8 cellular contexts compared by ENCODE assay signal in genomic region chr2:176491172-176491904, GRCh38.
A peak's percentile ranks its signal among the peaks of the same experiment; 100 is the strongest.
DNase-seq lines count a peak whose midpoint lies in the region; ATAC-seq and TF ChIP-seq lines count a peak whose summit lies in the region.

No MANE protein-coding gene starts in this region.

- intact Hi-C loops in testis (cut with DNase I; ENCODE audit: low total_unique reads) = no loop called here

- peak overlapping the region; percentile 45 for H3K27ac Mint-ChIP-seq in activated T-cell treated with anti-CD3 and anti-CD28 coated beads, Interleukin-2, amount 50 U/mL, for 24 hours
- peak overlapping the region in 2 of 6 donors; percentile 22 to 69 for H3K27ac Mint-ChIP-seq in immature natural killer cell

- no peak for TF ChIP-seq CTCF in testis (IDR thresholded peaks at IDR 0.05)

- WGBS in testis, 2 donors = 26 to 48% methylated on average over 9 of the region's 9 CpGs

- no peak for TF ChIP-seq POLR2A in testis (IDR thresholded peaks at IDR 0.05)

- H3K9me3 Mint-ChIP-seq in activated T-cell treated with anti-CD3 and anti-CD28 coated beads, Interleukin-2, amount 50 U/mL, for 24 hours = no peaks in the 10 kb centered on the region
- H3K9me3 Mint-ChIP-seq in immature natural killer cell = no peaks in the 10 kb centered on the region

- DNase-seq in COLO829 (ENCODE audit: low spot score) = peak; percentile 50
- DNase-seq in activated T-cell treated with anti-CD3 and anti-CD28 coated beads, Interleukin-2, amount 50 U/mL, for 24 hours = no peak
- peak; percentile 31 to 46 (median 37) for DNase-seq in immature natural killer cell
- DNase-seq in testis = peak; percentile 63
- no peak for DNase-seq in NCI-H345 (lab: John Stamatoyannopoulos, UW)
- DNase-seq in activated naive CD4-positive, alpha-beta T cell treated with anti-CD3 and anti-CD28 coated beads, Interleukin-2, amount 50 U/mL, for 16 hours = no peak

- H3K36me3 Mint-ChIP-seq in activated T-cell treated with anti-CD3 and anti-CD28 coated beads, Interleukin-2, amount 50 U/mL, for 24 hours (ENCODE audit: low read depth) = no peaks in the 10 kb centered on the region
- H3K36me3 Mint-ChIP-seq in immature natural killer cell = no peaks in the 10 kb centered on the region

- no peaks in the 10 kb centered on the region for H3K36me3 ChIP-seq in testis (ENCODE audit: low read depth, missing control alignments)

- H3K27ac ChIP-seq in testis = peak overlapping the region; percentile 56 to 82

- H3K4me3 ChIP-seq in testis = no peak overlapping the region

- H3K9me3 ChIP-seq in testis = no peaks in the 10 kb centered on the region

- H3K4me3 Mint-ChIP-seq in activated T-cell treated with anti-CD3 and anti-CD28 coated beads, Interleukin-2, amount 50 U/mL, for 24 hours = no peak overlapping the region
- H3K4me3 Mint-ChIP-seq in immature natural killer cell = peak overlapping the region in 2 of 5 donors; percentile 11 to 69

- H3K27me3 ChIP-seq in testis = no peaks in the 10 kb centered on the region

- ATAC-seq in GM19455 (IDR thresholded peaks at IDR 0.05; ENCODE audit: unreplicated experiment) (peak; percentile 92), HG03432 (IDR thresholded peaks at IDR 0.05; ENCODE audit: unreplicated experiment) (peak; percentile 92)

- H3K27me3 Mint-ChIP-seq in activated T-cell treated with anti-CD3 and anti-CD28 coated beads, Interleukin-2, amount 50 U/mL, for 24 hours = peaks cover 83% of the 10 kb centered on the region
- peaks cover 3 to 21% (median 17%) of the 10 kb centered on the region in 3 donors for H3K27me3 Mint-ChIP-seq in immature natural killer cell (ENCODE audit: low read depth in 3 of 3)

- H3K4me1 ChIP-seq in testis = peaks cover 33% of the 10 kb centered on the region

- H3K4me1 Mint-ChIP-seq in activated T-cell treated with anti-CD3 and anti-CD28 coated beads, Interleukin-2, amount 50 U/mL, for 24 hours (ENCODE audit: low read depth) = peaks cover 11% of the 10 kb centered on the region
- H3K4me1 Mint-ChIP-seq in immature natural killer cell = peaks cover 6 to 12% of the 10 kb centered on the region in 2 donors

Comparison
In these comparisons a context has a peak if more than half of its experiments do, and no peak if none do; other contexts are left out.
1. DNase-seq: peak in COLO829 (single experiment), immature natural killer cell (3 of 3) and testis (single experiment); none in activated T-cell treated with anti-CD3 and anti-CD28 coated beads, Interleukin-2, amount 50 U/mL, for 24 hours (single experiment), NCI-H345 (single experiment) and activated naive CD4-positive, alpha-beta T cell treated with anti-CD3 and anti-CD28 coated beads, Interleukin-2, amount 50 U/mL, for 16 hours (single experiment).